Comparison of ENCODE assay signal across 10 cellular contexts in the genomic region with DNA sequence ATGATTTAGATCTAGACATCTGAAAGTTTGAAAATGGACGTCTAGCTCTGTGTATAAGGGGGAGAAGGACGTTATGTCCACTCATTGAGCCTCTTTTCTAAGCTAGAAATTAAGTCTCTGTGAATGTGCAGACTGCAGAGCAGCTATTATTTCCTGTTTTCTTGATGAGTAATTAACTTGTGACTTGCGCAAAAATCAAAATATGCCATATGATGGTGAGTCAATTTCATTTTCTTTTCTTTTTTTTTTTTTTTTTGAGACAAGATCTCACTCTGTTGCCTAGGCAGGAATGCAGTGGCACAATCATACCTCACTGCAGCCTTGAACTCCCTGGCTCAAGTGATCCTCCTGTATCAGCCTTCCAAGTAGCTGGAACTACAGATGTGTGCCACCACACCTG. TPM values are rescaled to one million over a fixed set of nuclear protein-coding genes. Genes with fewer than 3 reads are reported as not detected.
DNase-seq lines count a peak whose midpoint lies in the region; ATAC-seq, FAIRE-seq and TF ChIP-seq lines count a peak whose summit lies in the region.
"Had no signal": no experiment of that assay in that cellular context is flagged by ENCODE, and none has a peak within 500 bp of the region (broad histone marks: within the 10 kb centered on the region; RNA-seq: fewer than 3 reads in every experiment).

No MANE protein-coding gene starts in this region.

- no peak for ATAC-seq in HG03175 (IDR thresholded peaks at IDR 0.05; ENCODE audit: unreplicated experiment)
- no peak for ATAC-seq in GM19452 (IDR thresholded peaks at IDR 0.05; ENCODE audit: unreplicated experiment)

- no peak for DNase-seq in H54 (ENCODE audit: insufficient read length, low spot score)
- peak in 1 of 2 experiments; percentile 45 for DNase-seq in SJSA1 (ENCODE audit: low read depth in 1 of 2, low spot score in 2 of 2)
- DNase-seq in fibroblast of mammary gland (ENCODE audit: low read depth) = peak; percentile 94
- DNase-seq in midbrain (lab: John Stamatoyannopoulos, UW) = no peak
- no peak for DNase-seq in HAP-1 (ENCODE audit: low spot score in 2 of 2)

- peaks cover 41% of the 10 kb centered on the region for H3K4me1 ChIP-seq in SJSA1 (replicated peaks)
- peaks cover 0 to 3% (median 0%) of the 10 kb centered on the region in 3 donors for H3K4me1 ChIP-seq in skeletal muscle tissue (ENCODE audit: control insufficient read depth in 3 of 3, insufficient read depth in 3 of 3, low read length in 3 of 3)
- H3K4me1 ChIP-seq in HAP-1 = peaks cover 14% of the 10 kb centered on the region
- H3K4me1 ChIP-seq: parathyroid adenoma had no signal

- TF ChIP-seq POLR2A in H54 (IDR thresholded peaks at IDR 0.05; ENCODE audit: low read depth, low read length) = no peak

- peak; percentile 70 for FAIRE-seq in H54 (lab: Jason Lieb, UNC)
- FAIRE-seq: frontal cortex had no signal

- H3K9me3 ChIP-seq in SJSA1 (replicated peaks) (no peaks in the 10 kb centered on the region), skeletal muscle tissue (ENCODE audit: control insufficient read depth in 3 of 3, low read length in 3 of 3) (no peaks in the 10 kb centered on the region), HAP-1 (no peaks in the 10 kb centered on the region)

- peaks cover 40% of the 10 kb centered on the region for H3K36me3 ChIP-seq in SJSA1
- peaks cover 0 to 4% (median 2%) of the 10 kb centered on the region in 3 donors for H3K36me3 ChIP-seq in skeletal muscle tissue (ENCODE audit: control insufficient read depth in 3 of 3, insufficient read depth in 3 of 3, low read length in 3 of 3)
- no peaks in the 10 kb centered on the region; the same call in 1 of the 2 replicates for H3K36me3 ChIP-seq in HAP-1 (replicated peaks)

- H3K27ac ChIP-seq in SJSA1 (peak overlapping the region; percentile 64), skeletal muscle tissue (ENCODE audit: low read depth, low read length) (peak overlapping the region; percentile 37)
- H3K27ac ChIP-seq: parathyroid adenoma had no signal

- in situ Hi-C loops in HAP-1 (cut with MboI; ENCODE audit: low sequenced_read_pairs) = no loop called here

- H3K4me3 ChIP-seq in SJSA1 = no peak overlapping the region
- H3K4me3 ChIP-seq in fibroblast of mammary gland (ENCODE audit: control insufficient read depth, low read depth, low read length) = no peak overlapping the region
- no peak overlapping the region for H3K4me3 ChIP-seq in skeletal muscle tissue (ENCODE audit: low read length in 3 of 3)
- H3K4me3 ChIP-seq in HAP-1 = no peak overlapping the region

- H3K9ac ChIP-seq in skeletal muscle tissue (ENCODE audit: low read depth in 1 of 3, low read length in 3 of 3) = no peak overlapping the region
- H3K9ac ChIP-seq: parathyroid adenoma had no signal

- H3K27me3 ChIP-seq in SJSA1 (replicated peaks) = no peaks in the 10 kb centered on the region
- H3K27me3 ChIP-seq in skeletal muscle tissue (ENCODE audit: control insufficient read depth in 3 of 3, insufficient read depth in 3 of 3, low read length in 3 of 3) = no peaks in the 10 kb centered on the region
- H3K27me3 ChIP-seq in HAP-1 (ENCODE audit: low read depth) = no peaks in the 10 kb centered on the region

- TF ChIP-seq CTCF in fibroblast of mammary gland (conservative IDR thresholded peaks at IDR 0.05; ENCODE audit: control insufficient read depth, insufficient read depth, low read depth, low read length) = no peak

RNA-seq across cellular contexts. Expression of a gene that starts 14.1 kb away (rescaled TPM):
- 71.8 and 100 TPM in 2 replicates for total RNA-seq in SJSA1 (2014; rRNA removed; shearing (Covaris generic))
- total RNA-seq in skeletal muscle tissue = 5.2 TPM

RNA-seq across cellular contexts. Expression of a gene that starts 21.5 kb away (rescaled TPM):
- total RNA-seq in SJSA1 (2014; rRNA removed; shearing (Covaris generic)) = 122 and 148 TPM in 2 replicates
- 25.1 TPM for total RNA-seq in skeletal muscle tissue

RNA-seq across cellular contexts. Expression of a gene that starts 53.6 kb away (rescaled TPM):
- total RNA-seq in SJSA1 (2014; rRNA removed; shearing (Covaris generic)) = 66.8 and 75.1 TPM in 2 replicates
- total RNA-seq in skeletal muscle tissue = 26.6 TPM

Comparison
In these comparisons a context has a peak if more than half of its experiments do, and no peak if none do; other contexts are left out.
1. RNA of a gene that starts 14.1 kb away (total RNA-seq): 71.8 to 100 TPM in SJSA1; 5.2 TPM in skeletal muscle tissue (single experiment); every median in the first group is over 10 times any median in the second.